ENCODE assay signal across 7 cellular contexts in genomic region chr19:12678039-12678438, GRCh38. TPM values are rescaled to one million over a fixed set of nuclear protein-coding genes. Genes with fewer than 3 reads are reported as not detected.
"Had no signal": no experiment of that assay in that cellular context is flagged by ENCODE, and none has a peak within 500 bp of the region (broad histone marks: within the 10 kb centered on the region; RNA-seq: fewer than 3 reads in every experiment).

No MANE protein-coding gene starts in this region.

RNA-seq across cellular contexts. Expression of gene GNG14, which starts 9.8 kb away (rescaled TPM):
- total RNA-seq: LHCN-M2, MCF 10A, PC-3, Peyer's patch, Right ventricle myocardium inferior, SJCRH30, SK-MEL-5 had no signal
